In the genomic region with DNA sequence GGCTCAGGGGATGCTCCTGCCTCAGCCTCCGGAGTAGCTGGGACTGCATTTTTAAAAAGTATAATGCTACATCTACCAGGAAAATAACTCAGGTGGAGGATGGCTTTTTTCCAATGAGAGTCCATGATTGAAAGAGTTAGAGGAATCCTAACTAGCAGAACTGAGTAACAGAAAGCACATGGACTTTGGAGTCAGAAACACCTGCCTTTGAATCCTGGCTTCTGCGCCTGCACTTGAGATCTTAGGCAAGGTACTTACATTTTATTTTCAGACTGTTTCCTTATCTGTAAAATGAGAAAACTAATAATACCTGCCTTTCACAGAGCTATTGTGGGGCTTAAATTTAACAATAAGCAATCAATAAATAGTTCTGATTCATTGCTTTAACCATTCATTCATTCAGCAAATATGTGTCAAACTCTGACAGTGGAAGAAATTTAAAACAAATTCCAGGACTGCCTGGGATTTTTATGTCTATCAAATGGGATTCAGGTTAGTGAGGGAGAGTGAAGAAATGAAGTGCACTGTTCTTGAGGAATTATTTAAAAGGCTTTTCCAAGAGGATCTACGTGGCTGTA, we compare ENCODE assay signal across 1 cellular context.
TF ChIP-seq lines count a peak whose summit lies in the region.

No MANE protein-coding gene starts in this region.

TF ChIP-seq in SK-N-SH treated with all-trans-retinoic acid at 6 μM for 48 hours, 23 proteins besides CTCF, POLR2A, EP300 and RAD21 (continued from another document):
- TF ChIP-seq, protein P1, sequence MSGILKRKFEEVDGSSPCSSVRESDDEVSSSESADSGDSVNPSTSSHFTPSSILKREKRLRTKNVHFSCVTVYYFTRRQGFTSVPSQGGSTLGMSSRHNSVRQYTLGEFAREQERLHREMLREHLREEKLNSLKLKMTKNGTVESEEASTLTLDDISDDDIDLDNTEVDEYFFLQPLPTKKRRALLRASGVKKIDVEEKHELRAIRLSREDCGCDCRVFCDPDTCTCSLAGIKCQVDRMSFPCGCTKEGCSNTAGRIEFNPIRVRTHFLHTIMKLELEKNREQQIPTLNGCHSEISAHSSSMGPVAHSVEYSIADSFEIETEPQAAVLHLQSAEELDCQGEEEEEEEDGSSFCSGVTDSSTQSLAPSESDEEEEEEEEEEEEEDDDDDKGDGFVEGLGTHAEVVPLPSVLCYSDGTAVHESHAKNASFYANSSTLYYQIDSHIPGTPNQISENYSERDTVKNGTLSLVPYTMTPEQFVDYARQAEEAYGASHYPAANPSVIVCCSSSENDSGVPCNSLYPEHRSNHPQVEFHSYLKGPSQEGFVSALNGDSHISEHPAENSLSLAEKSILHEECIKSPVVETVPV (CRISPR knock-in tag; IDR thresholded peaks at IDR 0.05): no peak
